32 cellular contexts compared by ENCODE assay signal in genomic region chr1:62343911-62344310, GRCh38. TPM values are rescaled to one million over a fixed set of nuclear protein-coding genes. Genes with fewer than 3 reads are reported as not detected.
"Had no signal": no experiment of that assay in that cellular context is flagged by ENCODE, and none has a peak within 500 bp of the region (broad histone marks: within the 10 kb centered on the region; RNA-seq: fewer than 3 reads in every experiment).

No MANE protein-coding gene starts in this region.

- DNase-seq: activated B cell treated with CpG ODN at 0.5 μM for 24 hours; activated CD4-positive, alpha-beta memory T cell treated with anti-CD3 and anti-CD28 coated beads for 36 hours; activated CD4-positive, alpha-beta T cell treated with anti-CD3 and anti-CD28 coated beads for 4 hours; activated CD4-positive, alpha-beta T cell treated with anti-CD3 and anti-CD28 coated beads, Interleukin-2, amount 10 ng/mL, durations not matched to agents 24 days and 14 days; activated CD4-positive, alpha-beta T cell treated with anti-CD3 and anti-CD28 coated beads, Interleukin-2, amount 50 U/mL, for 1 hour; activated CD4-positive, alpha-beta T cell treated with anti-CD3 and anti-CD28 coated beads, Interleukin-2, amount 50 U/mL, for 4 hours; activated CD4-positive, CD25-positive, alpha-beta regulatory T cell treated with anti-CD3 and anti-CD28 coated beads, Interleukin-2, amount 50 U/mL, for 72 hours; activated CD8-positive, alpha-beta memory T cell treated with anti-CD3 and anti-CD28 coated beads, Interleukin-2, amount 50 U/mL, for 4 hours; activated CD8-positive, alpha-beta T cell treated with anti-CD3 and anti-CD28 coated beads for 36 hours; activated effector memory CD4-positive, alpha-beta T cell treated with anti-CD3 and anti-CD28 coated beads, Interleukin-2, amount 50 U/mL, for 16 hours; activated gamma-delta T cell treated with Interleukin-2 at 50 U/mL for 16 hours; activated naive CD4-positive, alpha-beta T cell; activated naive CD4-positive, alpha-beta T cell treated with anti-CD3 and anti-CD28 coated beads for 36 hours; activated naive CD4-positive, alpha-beta T cell treated with anti-CD3 and anti-CD28 coated beads, Interleukin-2, amount 50 U/mL, for 16 hours; activated naive CD8-positive, alpha-beta T cell treated with anti-CD3 and anti-CD28 coated beads for 36 hours; activated T-cell treated with anti-CD3 and anti-CD28 coated beads for 4 hours; activated T-cell treated with anti-CD3 and anti-CD28 coated beads, Interleukin-2, amount 50 U/mL, for 1 hour; activated T-cell treated with anti-CD3 and anti-CD28 coated beads, Interleukin-2, amount 50 U/mL, for 4 hours; activated T-cell treated with anti-CD3 and anti-CD28 coated beads, Interleukin-2, amount 50 U/mL, for 72 hours; adrenal gland; amniotic stem cell; aorta; central memory CD4-positive, alpha-beta T cell; T-helper 1 cell; T-helper 2 cell; T-helper 9 cell had no signal

- H3K9me3 ChIP-seq: adrenal gland had no signal

- H3K27me3 ChIP-seq: adrenal gland, cardiac muscle cell had no signal

- H3K4me3 ChIP-seq: adrenal gland, cardiac muscle cell had no signal

- ATAC-seq: activated CD8-positive, alpha-beta T cell treated with anti-CD3 and anti-CD28 coated beads for 36 hours; activated naive CD4-positive, alpha-beta T cell treated with anti-CD3 and anti-CD28 coated beads, Interleukin-2, amount 50 U/mL, for 72 hours; activated T-cell treated with anti-CD3 and anti-CD28 coated beads, Interleukin-2, amount 50 U/mL, for 4 hours; activated T-cell treated with anti-CD3 and anti-CD28 coated beads, Interleukin-2, amount 50 U/mL, for 72 hours; activated T-helper 17 cell treated with anti-CD3 and anti-CD28 coated beads, Interleukin-2, amount 50 U/mL, for 72 hours had no signal

- H3K36me3 ChIP-seq: adrenal gland, cardiac muscle cell had no signal

- H3K4me1 ChIP-seq: adrenal gland had no signal

- H3K27ac ChIP-seq: adrenal gland, cardiac muscle cell, VCaP had no signal

RNA-seq across cellular contexts. Expression of gene KANK4, which starts 24.7 kb away (rescaled TPM):
- total RNA-seq: activated B cell treated with CpG ODN at 0.5 μM for 24 hours; activated CD4-positive, alpha-beta memory T cell treated with anti-CD3 and anti-CD28 coated beads for 36 hours; activated CD4-positive, alpha-beta T cell treated with anti-CD3 and anti-CD28 coated beads, Interleukin-2, amount 10 ng/mL, durations not matched to agents 24 days and 14 days; activated CD8-positive, alpha-beta memory T cell treated with anti-CD3 and anti-CD28 coated beads for 36 hours; activated CD8-positive, alpha-beta T cell treated with anti-CD3 and anti-CD28 coated beads for 36 hours; activated naive CD4-positive, alpha-beta T cell treated with anti-CD3 and anti-CD28 coated beads for 36 hours; activated naive CD4-positive, alpha-beta T cell treated with anti-CD3 and anti-CD28 coated beads, Interleukin-2, amount 50 U/mL, for 72 hours; activated naive CD8-positive, alpha-beta T cell treated with anti-CD3 and anti-CD28 coated beads for 36 hours; activated T-cell treated with anti-CD3 and anti-CD28 coated beads, Interleukin-2, amount 50 U/mL, for 4 hours; activated T-cell treated with anti-CD3 and anti-CD28 coated beads, Interleukin-2, amount 50 U/mL, for 72 hours; activated T-helper 1 cell treated with anti-CD3 and anti-CD28 coated beads, Interleukin-12 subunit alpha, Interleukin-12 subunit beta, Interleukin-2, Interleukin-4 antibody, amounts not matched to agents 30 ng/mL and 10 ng/mL and 1 ng/mL, durations not matched to agents 14 hours and 24 hours and 36 hours; activated T-helper 17 cell treated with anti-CD3 and anti-CD28 coated beads, Interleukin-2, amount 50 U/mL, for 72 hours had no signal
